Comparison of ENCODE assay signal across 17 cellular contexts in genomic region chr9:16729656-16730055, GRCh38.
A peak's percentile ranks its signal among the peaks of the same experiment; 100 is the strongest.
DNase-seq lines count a peak whose midpoint lies in the region; ATAC-seq, FAIRE-seq and TF ChIP-seq lines count a peak whose summit lies in the region.
"Had no signal": no experiment of that assay in that cellular context is flagged by ENCODE, and none has a peak within 500 bp of the region (broad histone marks: within the 10 kb centered on the region; RNA-seq: fewer than 3 reads in every experiment).

No MANE protein-coding gene starts in this region.

- no peak overlapping the region for H3K27ac Mint-ChIP-seq in naive thymus-derived CD4-positive, alpha-beta T cell
- H3K27ac Mint-ChIP-seq in activated naive CD8-positive, alpha-beta T cell treated with anti-CD3 and anti-CD28 coated beads for 36 hours, result no peak overlapping the region
- H3K27ac Mint-ChIP-seq: CD8-positive, alpha-beta T cell; naive thymus-derived CD8-positive, alpha-beta T cell had no signal

- intact Hi-C loops in upper lobe of right lung (cut with DNase I), result no loop called here
- intact Hi-C loops in naive thymus-derived CD4-positive, alpha-beta T cell (cut with micrococcal nuclease), result no loop called here

- H3K4me3 Mint-ChIP-seq in naive thymus-derived CD4-positive, alpha-beta T cell, result no peak overlapping the region
- no peak overlapping the region for H3K4me3 Mint-ChIP-seq in activated naive CD8-positive, alpha-beta T cell treated with anti-CD3 and anti-CD28 coated beads for 36 hours
- H3K4me3 Mint-ChIP-seq: activated T-cell treated with anti-CD3 and anti-CD28 coated beads, Interleukin-2, amount 50 U/mL, for 4 hours; CD8-positive, alpha-beta T cell; naive thymus-derived CD8-positive, alpha-beta T cell had no signal

- H3K4me1 Mint-ChIP-seq in naive thymus-derived CD4-positive, alpha-beta T cell, result peaks cover 0 to 8% (median 0%) of the 10 kb centered on the region in 7 donors
- H3K4me1 Mint-ChIP-seq in activated naive CD8-positive, alpha-beta T cell treated with anti-CD3 and anti-CD28 coated beads for 36 hours, result peaks cover 9% of the 10 kb centered on the region

- DNase-seq in NCI-H1105 (lab: John Stamatoyannopoulos, UW) (peak; percentile 93), NCI-H526 (lab: John Stamatoyannopoulos, UW) (peak; percentile 61 to 64), upper lobe of right lung (no peak), GM12892 (ENCODE audit: insufficient read length) (no peak)
- no peak for DNase-seq in naive thymus-derived CD4-positive, alpha-beta T cell
- no peak for DNase-seq in activated naive CD8-positive, alpha-beta T cell treated with anti-CD3 and anti-CD28 coated beads for 36 hours
- DNase-seq: activated CD4-positive, alpha-beta T cell treated with anti-CD3 and anti-CD28 coated beads for 48 hours; activated T-cell treated with anti-CD3 and anti-CD28 coated beads, Interleukin-2, amount 50 U/mL, for 4 hours; amygdala; CD8-positive, alpha-beta T cell; dorsolateral prefrontal cortex; foreskin melanocyte; KBM-7; kidney glomerular epithelial cell; naive thymus-derived CD8-positive, alpha-beta T cell; small intestine had no signal

- FAIRE-seq in GM12892 (lab: Jason Lieb, UNC), result no peak
- FAIRE-seq: small intestine had no signal

- H3K27ac ChIP-seq in upper lobe of right lung, result no peak overlapping the region
- H3K27ac ChIP-seq in naive thymus-derived CD4-positive, alpha-beta T cell (ENCODE audit: low read depth, low read length), result no peak overlapping the region
- H3K27ac ChIP-seq: dorsolateral prefrontal cortex had no signal

- H3K9me3 ChIP-seq in iPS-15b (ENCODE audit: control insufficient read depth, insufficient read depth, low read length) (no peaks in the 10 kb centered on the region), upper lobe of right lung (no peaks in the 10 kb centered on the region)
- no peaks in the 10 kb centered on the region for H3K9me3 ChIP-seq in naive thymus-derived CD4-positive, alpha-beta T cell (ENCODE audit: control insufficient read depth in 2 of 3, low read length in 3 of 3)

- H3K4me1 ChIP-seq in iPS-15b (ENCODE audit: control insufficient read depth, insufficient read depth, low read length), result peaks cover 60% of the 10 kb centered on the region
- H3K4me1 ChIP-seq in upper lobe of right lung, result peaks cover 16% of the 10 kb centered on the region
- no peaks in the 10 kb centered on the region for H3K4me1 ChIP-seq in naive thymus-derived CD4-positive, alpha-beta T cell (ENCODE audit: control insufficient read depth in 2 of 2, insufficient read depth in 2 of 2, low read length in 2 of 2)

- TF ChIP-seq POLR2A in GM12892 (IDR thresholded peaks at IDR 0.05; ENCODE audit: low read depth, low read length), result no peak

- peak overlapping the region; percentile 14 for H3K4me3 ChIP-seq in iPS-15b (ENCODE audit: low read depth, low read length)
- H3K4me3 ChIP-seq in upper lobe of right lung, result no peak overlapping the region
- H3K4me3 ChIP-seq in naive thymus-derived CD4-positive, alpha-beta T cell (ENCODE audit: low read length), result no peak overlapping the region
- H3K4me3 ChIP-seq: dorsolateral prefrontal cortex had no signal

- CTCF ChIA-PET in naive thymus-derived CD4-positive, alpha-beta T cell (lab: Charles Lee), result no interaction called here

- ATAC-seq in upper lobe of right lung, result peak; percentile 80
- no peak for ATAC-seq in naive thymus-derived CD4-positive, alpha-beta T cell
- ATAC-seq: activated T-cell treated with anti-CD3 and anti-CD28 coated beads, Interleukin-2, amount 50 U/mL, for 4 hours; CD8-positive, alpha-beta T cell; naive thymus-derived CD8-positive, alpha-beta T cell had no signal

- no peak overlapping the region for H3K9ac ChIP-seq in iPS-15b (ENCODE audit: low read depth, low read length)

- peaks cover 0 to 16% (median 0%) of the 10 kb centered on the region in 11 donors for H3K9me3 Mint-ChIP-seq in naive thymus-derived CD4-positive, alpha-beta T cell
- no peaks in the 10 kb centered on the region for H3K9me3 Mint-ChIP-seq in activated naive CD8-positive, alpha-beta T cell treated with anti-CD3 and anti-CD28 coated beads for 36 hours
- H3K9me3 Mint-ChIP-seq: activated T-cell treated with anti-CD3 and anti-CD28 coated beads, Interleukin-2, amount 50 U/mL, for 4 hours; CD8-positive, alpha-beta T cell had no signal

- H3K36me3 Mint-ChIP-seq in naive thymus-derived CD4-positive, alpha-beta T cell, result no peaks in the 10 kb centered on the region
- H3K36me3 Mint-ChIP-seq in activated naive CD8-positive, alpha-beta T cell treated with anti-CD3 and anti-CD28 coated beads for 36 hours, result no peaks in the 10 kb centered on the region
- H3K36me3 Mint-ChIP-seq: CD8-positive, alpha-beta T cell had no signal

- no peaks in the 10 kb centered on the region for H3K27me3 ChIP-seq in iPS-15b (ENCODE audit: control insufficient read depth, insufficient read depth, low read length)
- no peaks in the 10 kb centered on the region for H3K27me3 ChIP-seq in upper lobe of right lung
- H3K27me3 ChIP-seq in naive thymus-derived CD4-positive, alpha-beta T cell (ENCODE audit: control insufficient read depth in 2 of 2, insufficient read depth in 2 of 2, low read length in 2 of 2), result no peaks in the 10 kb centered on the region

- POLR2A ChIA-PET in naive thymus-derived CD4-positive, alpha-beta T cell (lab: Charles Lee), result no interaction called here

- H3K36me3 ChIP-seq in iPS-15b (ENCODE audit: control insufficient read depth, insufficient read depth, low read length) (no peaks in the 10 kb centered on the region), upper lobe of right lung (no peaks in the 10 kb centered on the region)
- no peaks in the 10 kb centered on the region for H3K36me3 ChIP-seq in naive thymus-derived CD4-positive, alpha-beta T cell (ENCODE audit: control insufficient read depth in 2 of 3, insufficient read depth in 3 of 3, low read length in 3 of 3)

- no peak for TF ChIP-seq CTCF in upper lobe of right lung (IDR thresholded peaks at IDR 0.05)

- H3K27me3 Mint-ChIP-seq in naive thymus-derived CD4-positive, alpha-beta T cell, result peaks cover 39 to 47% (median 45%) of the 10 kb centered on the region in 5 donors
- peaks cover 44% of the 10 kb centered on the region for H3K27me3 Mint-ChIP-seq in activated naive CD8-positive, alpha-beta T cell treated with anti-CD3 and anti-CD28 coated beads for 36 hours

Comparison
In these comparisons a context has a peak if more than half of its experiments do, and no peak if none do; other contexts are left out.
1. DNase-seq: peak in NCI-H1105 (single experiment) and NCI-H526 (2 of 2); none in upper lobe of right lung (single experiment), GM12892 (single experiment), naive thymus-derived CD4-positive, alpha-beta T cell (0 of 9) and activated naive CD8-positive, alpha-beta T cell treated with anti-CD3 and anti-CD28 coated beads for 36 hours (single experiment).